ENCODE assay signal across 25 cellular contexts in genomic region chr4:84638092-84638491, GRCh38. TPM values are rescaled to one million over a fixed set of nuclear protein-coding genes. Genes with fewer than 3 reads are reported as not detected.
DNase-seq lines count a peak whose midpoint lies in the region; ATAC-seq, FAIRE-seq and TF ChIP-seq lines count a peak whose summit lies in the region.
"Had no signal": no experiment of that assay in that cellular context is flagged by ENCODE, and none has a peak within 500 bp of the region (broad histone marks: within the 10 kb centered on the region; RNA-seq: fewer than 3 reads in every experiment).

No MANE protein-coding gene starts in this region.

- no peak for TF ChIP-seq RAD21 in HepG2 (CRISPR knock-in tag; IDR thresholded peaks at IDR 0.05)

- H3K36me3 Mint-ChIP-seq in astrocyte (ENCODE audit: low read depth, unreplicated experiment), result peaks cover 6% of the 10 kb centered on the region
- H3K36me3 Mint-ChIP-seq: CD4-positive, CD25-positive, alpha-beta regulatory T cell had no signal

- TF ChIP-seq CTCF in astrocyte (IDR thresholded peaks at IDR 0.05; ENCODE audit: insufficient read depth, low read depth, low read length) (no peak), HepG2 (CRISPR knock-in tag; IDR thresholded peaks at IDR 0.05) (no peak), prostate gland (IDR thresholded peaks at IDR 0.05) (no peak)

- H3K4me3 ChIP-seq in astrocyte (ENCODE audit: insufficient read depth, low read depth, low read length) (no peak overlapping the region), HepG2 (replicated peaks in 1 of 3; ENCODE audit: insufficient read depth in 1 of 3, low read depth in 2 of 3, low read length in 3 of 3) (no peak overlapping the region), prostate gland (no peak overlapping the region)
- H3K4me3 ChIP-seq: BLaER1 had no signal

- H3K79me2 ChIP-seq in astrocyte (ENCODE audit: insufficient read depth, low read length) (no peaks in the 10 kb centered on the region), HepG2 (ENCODE audit: insufficient read depth, low read length) (no peaks in the 10 kb centered on the region)

- H3K9ac ChIP-seq in astrocyte (ENCODE audit: low read length) (no peak overlapping the region), HepG2 (ENCODE audit: insufficient read depth, low read depth, low read length) (no peak overlapping the region)
- H3K9ac ChIP-seq: BLaER1 had no signal

- ATAC-seq in HepG2 (peak; percentile 43; the same call in 1 of the 3 replicates), HG02588 (IDR thresholded peaks at IDR 0.05; ENCODE audit: unreplicated experiment) (no peak), GM18502 (IDR thresholded peaks at IDR 0.05; ENCODE audit: poor library complexity, unreplicated experiment) (no peak)

- no peak overlapping the region for H3K4me2 ChIP-seq in astrocyte (ENCODE audit: low read length)
- no peak overlapping the region for H3K4me2 ChIP-seq in HepG2 (ENCODE audit: low read depth, low read length)
- H3K4me2 ChIP-seq: BLaER1 had no signal

- no peaks in the 10 kb centered on the region for H3K4me1 Mint-ChIP-seq in astrocyte (ENCODE audit: low read depth, unreplicated experiment)
- H3K4me1 Mint-ChIP-seq: CD14-positive monocyte; CD4-positive, alpha-beta memory T cell; CD4-positive, CD25-positive, alpha-beta regulatory T cell; CD8-positive, alpha-beta memory T cell had no signal

- H3K27me3 Mint-ChIP-seq in astrocyte (ENCODE audit: low read depth, unreplicated experiment), result no peaks in the 10 kb centered on the region
- H3K27me3 Mint-ChIP-seq: CD4-positive, alpha-beta memory T cell; CD4-positive, CD25-positive, alpha-beta regulatory T cell; CD8-positive, alpha-beta memory T cell had no signal

- H4K20me1 ChIP-seq in astrocyte (ENCODE audit: insufficient read depth, low read length) (no peaks in the 10 kb centered on the region), HepG2 (ENCODE audit: insufficient read depth, low read length) (no peaks in the 10 kb centered on the region)
- H4K20me1 ChIP-seq: BLaER1 had no signal

- in situ Hi-C loops in HepG2 (cut with HindIII; ENCODE audit: extremely low pct_ligation_motif_present, low pct_unique_long_range_greater_than_20kb), result no loop called here

- CTCF ChIA-PET in HepG2 (lab: Yijun Ruan, JAX; ENCODE audit: low intra/inter-chr PET ratio, low total read pairs), result no interaction called here

- BruUV-seq in HepG2 (replicated peaks; lab: Mats Ljungman, UMichigan), result no TSS peak

- 0 out of 4 replicates have a peak, but pooled peaks of 1 of the 2 experiments have one; percentile 30 for TF ChIP-seq EP300 in HepG2 (IDR thresholded peaks at IDR 0.05; ENCODE audit: low read depth in 2 of 2, low read length in 2 of 2)
- TF ChIP-seq EP300 in HepG2 (CRISPR knock-in tag; IDR thresholded peaks at IDR 0.05; ENCODE audit: borderline replicate concordance), result no peak

- FAIRE-seq in astrocyte (lab: Jason Lieb, UNC) (peak; percentile 39), HepG2 (lab: Jason Lieb, UNC) (peak; percentile 18)
- FAIRE-seq: A204.1, D721Med, G401.6, GM12891, GM18507 had no signal

- H3K36me3 ChIP-seq in astrocyte (ENCODE audit: insufficient read depth, low read length) (no peaks in the 10 kb centered on the region), HepG2 (replicated peaks in 1 of 2; ENCODE audit: control insufficient read depth in 1 of 2, insufficient read depth in 2 of 2, low read length in 2 of 2) (no peaks in the 10 kb centered on the region), prostate gland (no peaks in the 10 kb centered on the region)
- H3K36me3 ChIP-seq: BE2C, BLaER1 had no signal

- no peaks in the 10 kb centered on the region for H3K9me3 ChIP-seq in astrocyte (ENCODE audit: insufficient read depth, low read depth, low read length)
- H3K9me3 ChIP-seq in HepG2 (ENCODE audit: low read length), result no peaks in the 10 kb centered on the region
- no peaks in the 10 kb centered on the region for H3K9me3 ChIP-seq in prostate gland
- H3K9me3 ChIP-seq: BE2C, BLaER1, Caco-2 had no signal

- H2AFZ ChIP-seq in astrocyte (ENCODE audit: low read depth, low read length), result no peak overlapping the region
- H2AFZ ChIP-seq in HepG2 (ENCODE audit: low read length), result no peak overlapping the region

- H3K27me3 ChIP-seq in astrocyte (ENCODE audit: insufficient read depth, low read length), result no peaks in the 10 kb centered on the region
- H3K27me3 ChIP-seq in HepG2 (ENCODE audit: control insufficient read depth in 1 of 2, insufficient read depth in 2 of 2, low read length in 2 of 2), result no peaks in the 10 kb centered on the region
- no peaks in the 10 kb centered on the region for H3K27me3 ChIP-seq in prostate gland (replicated peaks; ENCODE audit: insufficient read depth)
- H3K27me3 ChIP-seq: BE2C, BLaER1 had no signal

- TF ChIP-seq POLR2A in HepG2 (IDR thresholded peaks at IDR 0.05; ENCODE audit: insufficient read depth in 1 of 2, low read depth in 2 of 2, low read length in 2 of 2) (no peak), prostate gland (IDR thresholded peaks at IDR 0.05) (no peak)

- no peak overlapping the region for H3K27ac Mint-ChIP-seq in astrocyte (ENCODE audit: unreplicated experiment)
- H3K27ac Mint-ChIP-seq: CD14-positive monocyte; CD4-positive, alpha-beta memory T cell; CD4-positive, CD25-positive, alpha-beta regulatory T cell; CD8-positive, alpha-beta memory T cell had no signal

- H3K4me1 ChIP-seq in astrocyte (ENCODE audit: insufficient read depth, low read length) (no peaks in the 10 kb centered on the region), HepG2 (ENCODE audit: insufficient read depth, low read length) (peaks cover 9% of the 10 kb centered on the region; the same call in 1 of the 2 replicates), prostate gland (replicated peaks) (no peaks in the 10 kb centered on the region)
- H3K4me1 ChIP-seq: BE2C, BLaER1, Caco-2 had no signal

- DNase-seq in OCI-M1 (lab: John Stamatoyannopoulos, UW) (peak; percentile 19), astrocyte (ENCODE audit: low read depth) (no peak), HepG2 (ENCODE audit: low spot score) (peak; percentile 44), prostate gland (ENCODE audit: low spot score) (no peak)
- DNase-seq: 8988T; ACHN; BE2C; C1 segment of cervical spinal cord; Caco-2; Calu3; CD4-positive, alpha-beta memory T cell; CD4-positive, CD25-positive, alpha-beta regulatory T cell; CD8-positive, alpha-beta memory T cell; DMS79 treated with DMSO at 0.1 percent for 48 hours; GF-D8 had no signal

- H3K4me3 Mint-ChIP-seq in astrocyte (ENCODE audit: unreplicated experiment), result no peak overlapping the region
- H3K4me3 Mint-ChIP-seq: CD14-positive monocyte; CD4-positive, alpha-beta memory T cell; CD4-positive, CD25-positive, alpha-beta regulatory T cell; CD8-positive, alpha-beta memory T cell had no signal

- no peak overlapping the region for H3K27ac ChIP-seq in astrocyte (ENCODE audit: low read depth, low read length)
- no peak overlapping the region for H3K27ac ChIP-seq in HepG2 (ENCODE audit: extremely low read length, insufficient read depth, low read length)
- no peak overlapping the region for H3K27ac ChIP-seq in prostate gland
- H3K27ac ChIP-seq: BLaER1 had no signal

- POLR2A ChIA-PET in HepG2 (lab: Yijun Ruan, JAX), result no interaction called here

- no peaks in the 10 kb centered on the region for H3K9me3 Mint-ChIP-seq in astrocyte (ENCODE audit: unreplicated experiment)

- intact Hi-C loops in HepG2 (cut with micrococcal nuclease; ENCODE audit: unreplicated experiment) (no loop called here), prostate gland (cut with DNase I) (no loop called here)

TF ChIP-seq in HepG2, 621 proteins besides CTCF, POLR2A, EP300 and RAD21 (continues in another document):
- TF ChIP-seq ZBTB26 (CRISPR knock-in tag; IDR thresholded peaks at IDR 0.05; ENCODE audit: borderline replicate concordance) (peak; percentile 93), TCF7 (IDR thresholded peaks at IDR 0.05; ENCODE audit: low read depth) (peak; percentile 42; the same call in 1 of the 2 replicates), NCOA2 (CRISPR knock-in tag; IDR thresholded peaks at IDR 0.05) (peak; percentile 60; the same call in 1 of the 2 replicates), SKI (IDR thresholded peaks at IDR 0.05; ENCODE audit: partially characterized antibody) (no peak)

RNA-seq across cellular contexts. Expression of gene CDS1, which starts 55.2 kb away (rescaled TPM):
- total RNA-seq in astrocyte, result 3.8 and 5.7 TPM in 2 replicates
- total RNA-seq in HepG2 (2016; rRNA removed; fragmentation: Illumina TruSeq; extraction: Trizol), result 2.1 TPM in 2 replicates
- total RNA-seq in HepG2 (2016; cell fraction: cytosol; rRNA removed; fragmentation: Illumina TruSeq; extraction: Trizol; ENCODE audit: low read depth), result 0.40 and 0.44 TPM in 2 replicates
- total RNA-seq in HepG2 (2016; cell fraction: insoluble cytoplasmic fraction; rRNA removed; fragmentation: Illumina TruSeq; extraction: Trizol), result 1.8 and 2.1 TPM in 2 replicates
- 1.6 and 2.2 TPM in 2 replicates for total RNA-seq in HepG2 (2016; cell fraction: membrane; rRNA removed; fragmentation: Illumina TruSeq; extraction: Trizol)
- total RNA-seq in HepG2 (2016; cell fraction: nucleus; rRNA removed; fragmentation: Illumina TruSeq; extraction: Trizol), result 3.1 and 3.2 TPM in 2 replicates
- polyA plus RNA-seq in HepG2 (2011; rRNA removed), result 3.1 and 3.2 TPM in 2 replicates
- polyA plus RNA-seq in HepG2 (2011; cell fraction: cytosol; rRNA removed), result 1.7 and 2.9 TPM in 2 replicates
- 1.4 and 1.8 TPM in 2 replicates for polyA plus RNA-seq in HepG2 (2011; cell fraction: nucleus; rRNA removed)
- polyA plus RNA-seq in HepG2 (2012), result 1.7 and 1.8 TPM in 2 replicates
- 0.34 and 0.45 TPM in 2 replicates for polyA plus RNA-seq in HepG2 (2016; cell fraction: cytosol; fragmentation: Illumina TruSeq; extraction: Trizol; ENCODE audit: low read depth)
- 2.3 and 3.1 TPM in 2 replicates for polyA plus RNA-seq in HepG2 (2016; cell fraction: insoluble cytoplasmic fraction; fragmentation: Illumina TruSeq; extraction: Trizol; ENCODE audit: low read depth)
- polyA plus RNA-seq in HepG2 (2016; cell fraction: membrane; fragmentation: Illumina TruSeq; extraction: Trizol; ENCODE audit: low read depth), result 1.3 and 1.5 TPM in 2 replicates
- polyA plus RNA-seq in HepG2 (2016; cell fraction: nucleus; fragmentation: Illumina TruSeq; extraction: Trizol; ENCODE audit: insufficient read depth, low read depth), result 3.3 and 4.5 TPM in 2 replicates
- polyA minus RNA-seq in HepG2 (2011; rRNA and poly(A)+ RNA removed; ENCODE audit: low replicate concordance), result 1.4 and 5.8 TPM in 2 replicates
- 2.6 and 2.7 TPM in 2 replicates for polyA minus RNA-seq in HepG2 (2011; cell fraction: cytosol; rRNA and poly(A)+ RNA removed)
- polyA minus RNA-seq in HepG2 (2011; cell fraction: nucleus; rRNA and poly(A)+ RNA removed), result 3.3 and 4.0 TPM in 2 replicates
- 10 to 100 TPM; 13.9 to 19.9 TPM for total RNA-seq in prostate gland
- polyA plus RNA-seq: AG04450 had no signal

Comparison
In these comparisons a context has a peak if more than half of its experiments do, and no peak if none do; other contexts are left out.
1. DNase-seq: peak in OCI-M1 (single experiment) and HepG2 (single experiment); none in astrocyte (single experiment) and prostate gland (single experiment).